In the genomic region with DNA sequence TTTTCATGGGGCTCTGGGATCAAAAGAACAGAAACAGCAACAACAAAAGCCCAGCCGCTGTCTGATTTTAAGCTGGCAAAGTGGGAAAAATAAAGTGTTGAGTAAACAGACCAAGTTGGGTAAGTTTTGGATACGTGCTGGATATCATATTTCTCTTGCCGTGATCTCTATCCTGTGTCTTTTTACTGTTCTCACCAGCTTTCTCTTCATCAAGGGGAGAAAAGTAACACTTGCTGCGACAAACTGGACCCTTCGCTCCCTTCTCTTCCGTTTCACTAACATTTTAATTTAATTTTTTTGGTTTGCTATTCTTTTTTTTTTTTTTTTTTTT, we compare ENCODE assay signal across 8 cellular contexts. TPM values are rescaled to one million over a fixed set of nuclear protein-coding genes. Genes with fewer than 3 reads are reported as not detected.
DNase-seq lines count a peak whose midpoint lies in the region; ATAC-seq, FAIRE-seq and TF ChIP-seq lines count a peak whose summit lies in the region.

No MANE protein-coding gene starts in this region.

- in situ Hi-C loops in brain microvascular endothelial cell (cut with HindIII; ENCODE audit: low pct_ligation_motif_present, low sequenced_read_pairs), result no loop called here

- H3K9me3 Mint-ChIP-seq in activated naive CD4-positive, alpha-beta T cell treated with anti-CD3 and anti-CD28 coated beads, Interleukin-2, amount 10 ng/mL, durations not matched to agents 7 days and 5 days, result no peaks in the 10 kb centered on the region

- no peak for DNase-seq in activated naive CD4-positive, alpha-beta T cell treated with anti-CD3 and anti-CD28 coated beads, Interleukin-2, amount 10 ng/mL, durations not matched to agents 7 days and 5 days
- DNase-seq in activated naive CD4-positive, alpha-beta T cell treated with anti-CD3 and anti-CD28 coated beads, Interleukin-2, amount 50 U/mL, for 16 hours, result no peak
- no peak for DNase-seq in brain microvascular endothelial cell
- no peak for DNase-seq in lung (ENCODE audit: low spot score)
- DNase-seq in vagina (ENCODE audit: extremely low spot score in 2 of 2), result no peak
- DNase-seq in NCI-H187 treated with DMSO at 0.1 percent for 48 hours (lab: John Stamatoyannopoulos, UW), result no peak
- DNase-seq in NCI-H510A treated with DMSO at 0.1 percent for 48 hours (lab: John Stamatoyannopoulos, UW), result no peak
- DNase-seq in GM12891 (ENCODE audit: insufficient read length, low spot score), result no peak

- CTCF ChIA-PET in activated naive CD4-positive, alpha-beta T cell treated with anti-CD3 and anti-CD28 coated beads, Interleukin-2, amount 10 ng/mL, durations not matched to agents 7 days and 5 days (lab: Charles Lee), result interaction anchor here (0.9 kb wide), 1 partner anchor 9 kb away, joined by 3 read pairs; no protein-coding TSS in a partner anchor

- peak overlapping the region; percentile 96 for H3K27ac ChIP-seq in brain microvascular endothelial cell
- peak overlapping the region; percentile 3 to 74 for H3K27ac ChIP-seq in lung (ENCODE audit: low read depth in 1 of 2, low read length in 1 of 2)
- peak overlapping the region; percentile 85 for H3K27ac ChIP-seq in vagina

- intact Hi-C loops in vagina (cut with DNase I), result no loop called here

- H3K4me1 ChIP-seq in lung (ENCODE audit: control insufficient read depth in 2 of 2, insufficient read depth in 2 of 2, low read length in 2 of 2) (peaks cover 0 to 3% of the 10 kb centered on the region in 2 donors), vagina (peaks cover 27% of the 10 kb centered on the region)

- ATAC-seq in lung (ENCODE audit: insufficient read depth, low FRiP score), result peak; percentile 5

- FAIRE-seq in GM12891 (lab: Jason Lieb, UNC), result no peak

- H3K27me3 Mint-ChIP-seq in activated naive CD4-positive, alpha-beta T cell treated with anti-CD3 and anti-CD28 coated beads, Interleukin-2, amount 10 ng/mL, durations not matched to agents 7 days and 5 days, result peaks cover 51% of the 10 kb centered on the region

- H3K4me1 Mint-ChIP-seq in activated naive CD4-positive, alpha-beta T cell treated with anti-CD3 and anti-CD28 coated beads, Interleukin-2, amount 10 ng/mL, durations not matched to agents 7 days and 5 days, result peaks cover 7% of the 10 kb centered on the region

- peak overlapping the region; percentile 78 for H3K4me3 Mint-ChIP-seq in activated naive CD4-positive, alpha-beta T cell treated with anti-CD3 and anti-CD28 coated beads, Interleukin-2, amount 10 ng/mL, durations not matched to agents 7 days and 5 days

- H3K36me3 ChIP-seq in brain microvascular endothelial cell (replicated peaks) (no peaks in the 10 kb centered on the region), lung (ENCODE audit: control insufficient read depth in 2 of 2, insufficient read depth in 2 of 2, low read length in 2 of 2) (no peaks in the 10 kb centered on the region), vagina (no peaks in the 10 kb centered on the region)

- H3K27me3 ChIP-seq in brain microvascular endothelial cell (replicated peaks) (no peaks in the 10 kb centered on the region), lung (ENCODE audit: control insufficient read depth, insufficient read depth) (no peaks in the 10 kb centered on the region), vagina (no peaks in the 10 kb centered on the region)

- WGBS in lung, 2 donors, result 0% methylated on average over 6 of the region's 6 CpGs

- H3K27ac Mint-ChIP-seq in activated naive CD4-positive, alpha-beta T cell treated with anti-CD3 and anti-CD28 coated beads, Interleukin-2, amount 10 ng/mL, durations not matched to agents 7 days and 5 days, result no peak overlapping the region

- no peak for TF ChIP-seq CTCF in brain microvascular endothelial cell (IDR thresholded peaks at IDR 0.05; ENCODE audit: low read depth, low read length, missing control alignments)
- TF ChIP-seq CTCF in lung (IDR thresholded peaks at IDR 0.05; ENCODE audit: control extremely low read depth, extremely low read depth), result no peak
- TF ChIP-seq CTCF in vagina (IDR thresholded peaks at IDR 0.05), result no peak

- H3K9me3 ChIP-seq in lung (ENCODE audit: control insufficient read depth in 2 of 2, insufficient read depth in 1 of 2, low read length in 1 of 2) (no peaks in the 10 kb centered on the region), vagina (no peaks in the 10 kb centered on the region)

- H3K4me3 ChIP-seq in brain microvascular endothelial cell (ENCODE audit: low read depth, low read length), result peak overlapping the region; percentile 66
- peak overlapping the region; percentile 54 for H3K4me3 ChIP-seq in lung
- H3K4me3 ChIP-seq in vagina, result peak overlapping the region; percentile 47 to 55

- H3K36me3 Mint-ChIP-seq in activated naive CD4-positive, alpha-beta T cell treated with anti-CD3 and anti-CD28 coated beads, Interleukin-2, amount 10 ng/mL, durations not matched to agents 7 days and 5 days, result no peaks in the 10 kb centered on the region

- no peak for TF ChIP-seq POLR2A in vagina (IDR thresholded peaks at IDR 0.05)
- TF ChIP-seq POLR2A in GM12891 (IDR thresholded peaks at IDR 0.05; ENCODE audit: low read depth, low read length), result no peak

TF ChIP-seq in GM12891, 5 proteins besides CTCF, POLR2A, EP300 and RAD21:
- TF ChIP-seq TAF1 (IDR thresholded peaks at IDR 0.05; ENCODE audit: low read depth, low read length) (no peak), SPI1 (IDR thresholded peaks at IDR 0.05; ENCODE audit: low read depth, low read length) (no peak), POLR2AphosphoS5 (IDR thresholded peaks at IDR 0.05; ENCODE audit: low read depth, low read length) (no peak), PAX5 (IDR thresholded peaks at IDR 0.05; ENCODE audit: insufficient read depth, low read length, severe bottlenecking) (no peak), POU2F2 (IDR thresholded peaks at IDR 0.05; ENCODE audit: low read depth, low read length) (no peak)

RNA-seq across cellular contexts. Expression of gene TMEM45A, which starts 0.4 kb away (rescaled TPM):
- total RNA-seq in lung, result 10 to 100 TPM; 27.3 to 37.6 TPM
- polyA plus RNA-seq in lung, result 10 to 100 TPM in 1 of 2 donors, 1 to 10 TPM in 1; 7.8 to 24.6 TPM
- total RNA-seq in vagina, result 46.4 TPM
- polyA plus RNA-seq in GM12891 (2012; ENCODE audit: low read depth, missing spikeins), result 8.4 TPM

Comparison
In these comparisons a context has a peak if more than half of its experiments do, and no peak if none do; other contexts are left out.
1. H3K27ac ChIP-seq: peak in every context shown above with its lines; median percentile 96 in brain microvascular endothelial cell; 85 in vagina; 38 in lung.